ENCODE assay signal across 19 cellular contexts in the genomic region with DNA sequence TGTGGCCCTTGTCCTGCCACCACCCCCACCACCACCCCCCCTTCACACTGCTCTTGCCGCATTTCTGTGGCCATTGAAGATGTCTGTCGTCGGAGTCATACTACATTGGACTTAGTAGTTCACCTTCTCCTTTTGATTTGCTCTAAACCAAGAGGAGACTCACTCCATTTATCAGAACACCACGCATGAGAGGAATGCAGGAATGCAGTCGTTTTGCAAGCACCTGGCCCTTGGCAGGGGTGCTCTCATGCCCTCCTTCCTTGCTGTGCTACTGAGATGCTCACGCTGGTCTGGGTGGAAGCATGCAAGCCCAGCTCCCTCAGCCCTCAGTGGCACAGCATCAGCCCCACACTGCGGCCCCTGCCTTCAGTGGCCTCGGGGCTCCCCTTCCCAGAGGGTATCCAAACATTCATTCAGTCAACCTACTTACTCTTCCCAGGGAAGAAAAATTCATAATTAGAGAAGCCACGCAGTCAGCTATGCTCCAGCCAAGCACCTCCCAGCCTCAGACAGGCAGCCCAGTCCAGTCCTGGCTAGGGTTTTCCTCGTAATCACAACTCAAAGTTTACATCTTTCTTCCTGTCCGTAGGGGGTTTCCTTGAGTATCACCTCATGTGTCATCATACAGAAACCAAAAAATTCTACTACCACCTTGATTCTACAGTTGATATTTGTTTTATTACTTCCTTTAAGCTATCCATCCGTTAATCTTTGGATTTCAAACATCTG.
DNase-seq lines count a peak whose midpoint lies in the region; ATAC-seq, FAIRE-seq and TF ChIP-seq lines count a peak whose summit lies in the region.
"Had no signal": no experiment of that assay in that cellular context is flagged by ENCODE, and none has a peak within 500 bp of the region (broad histone marks: within the 10 kb centered on the region; RNA-seq: fewer than 3 reads in every experiment).

No MANE protein-coding gene starts in this region.

- in situ Hi-C loops in Caki2 (cut with HindIII; ENCODE audit: low pct_unique_long_range_greater_than_20kb, low sequenced_read_pairs) = no loop called here

- 78% methylated on average over 12 of the region's 12 CpGs for WGBS in smooth muscle cell (ENCODE audit: low lambda C conversion rate)

- H3K4me3 ChIP-seq in astrocyte (ENCODE audit: insufficient read depth, low read depth, low read length) = no peak overlapping the region
- no peak overlapping the region for H3K4me3 ChIP-seq in smooth muscle cell
- H3K4me3 ChIP-seq: K562 had no signal

- H3K9me3 ChIP-seq in astrocyte (ENCODE audit: insufficient read depth, low read depth, low read length) (no peaks in the 10 kb centered on the region), smooth muscle cell (replicated peaks; ENCODE audit: low read depth) (no peaks in the 10 kb centered on the region)

- no peak overlapping the region for H3K9ac ChIP-seq in astrocyte (ENCODE audit: low read length)
- no peak overlapping the region for H3K9ac ChIP-seq in smooth muscle cell (ENCODE audit: low read depth)

- H2AFZ ChIP-seq in astrocyte (ENCODE audit: low read depth, low read length) (peak overlapping the region; percentile 9), smooth muscle cell (ENCODE audit: low read depth) (no peak overlapping the region)

- H3K27me3 ChIP-seq in astrocyte (ENCODE audit: insufficient read depth, low read length) (no peaks in the 10 kb centered on the region), smooth muscle cell (ENCODE audit: low read depth) (no peaks in the 10 kb centered on the region)

- H3K27ac Mint-ChIP-seq in astrocyte (ENCODE audit: unreplicated experiment) (peak overlapping the region; percentile 35), nephron (peak overlapping the region; percentile 22 to 90 (median 80))
- H3K27ac Mint-ChIP-seq: CD4-positive, alpha-beta memory T cell had no signal

- H3K4me1 Mint-ChIP-seq in astrocyte (ENCODE audit: low read depth, unreplicated experiment) (peaks cover 20% of the 10 kb centered on the region), nephron (peaks cover 41% of the 10 kb centered on the region)
- H3K4me1 Mint-ChIP-seq: CD4-positive, alpha-beta memory T cell had no signal

- H3K27ac ChIP-seq in astrocyte (ENCODE audit: low read depth, low read length) (peak overlapping the region; percentile 43), smooth muscle cell (ENCODE audit: low read depth) (no peak overlapping the region)

- H3K79me2 ChIP-seq in astrocyte (ENCODE audit: insufficient read depth, low read length) (no peaks in the 10 kb centered on the region), smooth muscle cell (ENCODE audit: low read depth) (no peaks in the 10 kb centered on the region)

- TF ChIP-seq CTCF in astrocyte (IDR thresholded peaks at IDR 0.05; ENCODE audit: insufficient read depth, low read depth, low read length) (no peak), nephron (IDR thresholded peaks at IDR 0.05; ENCODE audit: unreplicated experiment in 3 of 3) (no peak), smooth muscle cell (IDR thresholded peaks at IDR 0.05; ENCODE audit: borderline replicate concordance, insufficient read depth, poor library complexity, severe bottlenecking) (no peak)

- no peaks in the 10 kb centered on the region for H3F3A ChIP-seq in smooth muscle cell (ENCODE audit: low read depth)

- H3K4me2 ChIP-seq in astrocyte (ENCODE audit: low read length) = peak overlapping the region; percentile 63
- H3K4me2 ChIP-seq in smooth muscle cell = no peak overlapping the region

- H3K36me3 ChIP-seq in astrocyte (ENCODE audit: insufficient read depth, low read length) = no peaks in the 10 kb centered on the region
- H3K36me3 ChIP-seq in smooth muscle cell (ENCODE audit: low read depth) = no peaks in the 10 kb centered on the region

- H3K4me1 ChIP-seq in astrocyte (ENCODE audit: insufficient read depth, low read length) = peaks cover 26% of the 10 kb centered on the region
- peaks cover 23% of the 10 kb centered on the region for H3K4me1 ChIP-seq in smooth muscle cell (ENCODE audit: low read depth)

- no peak for ATAC-seq in HG02571 (IDR thresholded peaks at IDR 0.05; ENCODE audit: unreplicated experiment)
- ATAC-seq: HCT116, K562 had no signal

- H4K20me1 ChIP-seq in astrocyte (ENCODE audit: insufficient read depth, low read length) = no peaks in the 10 kb centered on the region
- no peaks in the 10 kb centered on the region for H4K20me1 ChIP-seq in smooth muscle cell (ENCODE audit: low read depth)

- H3K4me3 Mint-ChIP-seq in astrocyte (ENCODE audit: unreplicated experiment) (no peak overlapping the region), nephron (no peak overlapping the region)
- H3K4me3 Mint-ChIP-seq: CD4-positive, alpha-beta memory T cell had no signal

- no peak for FAIRE-seq in astrocyte (lab: Jason Lieb, UNC)
- FAIRE-seq: D721Med, G401.6, K562 had no signal

- peak; percentile 13 for DNase-seq in Caki2 (ENCODE audit: low read depth)
- peak; percentile 78 for DNase-seq in astrocyte (ENCODE audit: low read depth)
- peak; percentile 16 for DNase-seq in iPS-NIHi7 (ENCODE audit: extremely low spot score)
- no peak for DNase-seq in NCI-H2196 treated with DMSO at 0.1 percent for 48 hours (lab: John Stamatoyannopoulos, UW; ENCODE audit: unreplicated experiment)
- DNase-seq in H4 (ENCODE audit: low spot score) = no peak
- no peak for DNase-seq in smooth muscle cell (lab: John Stamatoyannopoulos, UW; ENCODE audit: unreplicated experiment)
- DNase-seq: 8988T; CD4-positive, alpha-beta memory T cell; DND-41; NCI-H1436; NCI-H2029; NCI-H524; SHP77 treated with DMSO at 0.1 percent for 48 hours had no signal

- H3K27me3 Mint-ChIP-seq in astrocyte (ENCODE audit: low read depth, unreplicated experiment) = no peaks in the 10 kb centered on the region
- H3K27me3 Mint-ChIP-seq in nephron (ENCODE audit: low read depth) = no peaks in the 10 kb centered on the region
- H3K27me3 Mint-ChIP-seq: CD4-positive, alpha-beta memory T cell had no signal

- peaks cover 9% of the 10 kb centered on the region for H3K9me3 Mint-ChIP-seq in astrocyte (ENCODE audit: unreplicated experiment)
- H3K9me3 Mint-ChIP-seq in nephron = peaks cover 4% of the 10 kb centered on the region

- H3K36me3 Mint-ChIP-seq in astrocyte (ENCODE audit: low read depth, unreplicated experiment) (no peaks in the 10 kb centered on the region), nephron (ENCODE audit: low read depth) (no peaks in the 10 kb centered on the region)
- H3K36me3 Mint-ChIP-seq: CD4-positive, alpha-beta memory T cell had no signal

Comparison
In these comparisons a context has a peak if more than half of its experiments do, and no peak if none do; other contexts are left out.
1. DNase-seq: peak in Caki2 (single experiment), astrocyte (single experiment) and iPS-NIHi7 (single experiment); none in NCI-H2196 treated with DMSO at 0.1 percent for 48 hours (single experiment), H4 (single experiment) and smooth muscle cell (single experiment).